8 cellular contexts compared by ENCODE assay signal in the genomic region with DNA sequence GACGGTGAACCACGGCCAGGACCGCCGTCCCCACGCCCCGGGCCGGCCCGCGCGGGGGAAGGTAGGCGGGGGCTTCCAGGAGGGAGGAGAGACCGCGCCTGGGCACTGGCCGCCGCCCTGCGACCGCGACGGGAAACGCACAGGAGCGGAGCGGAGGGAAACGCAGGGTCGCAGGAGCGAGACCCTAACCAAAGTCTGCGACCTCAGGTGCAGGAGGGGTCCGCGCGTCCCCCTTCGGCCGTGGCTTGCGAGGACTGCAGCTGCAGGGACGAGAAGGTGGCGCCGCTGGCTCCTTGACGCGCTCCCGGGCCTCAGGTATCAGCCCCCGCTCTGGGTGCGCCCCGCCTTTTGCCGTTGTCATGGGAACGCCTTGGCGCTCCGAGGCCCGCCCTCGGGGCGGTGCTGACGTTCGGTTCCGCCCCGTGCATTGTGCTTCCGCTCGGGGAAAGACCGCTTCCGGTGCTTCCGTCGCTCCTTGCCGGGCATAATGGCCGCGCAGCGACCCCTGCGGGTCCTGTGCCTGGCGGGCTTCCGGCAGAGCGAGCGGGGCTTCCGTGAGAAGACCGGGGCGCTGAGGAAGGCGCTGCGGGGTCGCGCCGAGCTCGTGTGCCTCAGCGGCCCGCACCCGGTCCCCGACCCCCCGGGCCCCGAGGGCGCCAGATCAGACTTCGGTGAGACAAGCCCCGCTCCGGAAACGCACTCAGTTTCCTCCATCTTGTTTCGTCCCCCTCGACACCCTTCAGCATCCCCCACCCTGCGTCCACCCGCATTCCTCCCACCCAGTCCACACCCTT. TPM values are rescaled to one million over a fixed set of nuclear protein-coding genes. Genes with fewer than 3 reads are reported as not detected.
DNase-seq lines count a peak whose midpoint lies in the region; ATAC-seq lines count a peak whose summit lies in the region.

A gene (plus strand): TSS at position 462 of the 794 bp plus-strand sequence. CDS start 26 bp downstream, at position 488.

- H3K27me3 ChIP-seq in layer of hippocampus (ENCODE audit: control insufficient read depth, insufficient read depth, low read length), result no peaks in the 10 kb centered on the region

- CTCF ChIA-PET in activated CD4-positive, alpha-beta T cell treated with anti-CD3 and anti-CD28 coated beads for 36 hours (lab: Charles Lee), result interaction anchor here (0.8 to 2.2 kb wide), 6 partner anchors 10 to 29 kb away, joined by 3 to 6 read pairs (median 4); a partner anchor contains a TSS

- peak within 1 kb of the TSS; percentile 95 for H3K27ac Mint-ChIP-seq in activated CD4-positive, alpha-beta T cell treated with anti-CD3 and anti-CD28 coated beads for 36 hours

- intact Hi-C loops in activated CD4-positive, alpha-beta T cell treated with anti-CD3 and anti-CD28 coated beads for 36 hours (cut with DNase I, micrococcal nuclease), result loop anchor here (1.0 to 5.0 kb wide), 8 partner anchors 11 to 393 kb away; a partner anchor contains a TSS

- no peaks in the 10 kb centered on the region for H3K9me3 Mint-ChIP-seq in activated CD4-positive, alpha-beta T cell treated with anti-CD3 and anti-CD28 coated beads for 36 hours (ENCODE audit: low read depth)

- H3K4me3 Mint-ChIP-seq in activated CD4-positive, alpha-beta T cell treated with anti-CD3 and anti-CD28 coated beads for 36 hours, result peak within 1 kb of the TSS; percentile 95

- H3K4me1 Mint-ChIP-seq in activated CD4-positive, alpha-beta T cell treated with anti-CD3 and anti-CD28 coated beads for 36 hours, result peaks cover 23% of the 10 kb centered on the region

- peak within 1 kb of the TSS; percentile 90 for H3K27ac ChIP-seq in cingulate gyrus (ENCODE audit: low read depth, low read length)
- H3K27ac ChIP-seq in layer of hippocampus (ENCODE audit: low read depth, low read length), result peak within 1 kb of the TSS; percentile 90

- peak; percentile 32 to 48 for DNase-seq in AML-193 (lab: John Stamatoyannopoulos, UW)
- DNase-seq in NCI-H510A treated with DMSO at 0.1 percent for 48 hours (lab: John Stamatoyannopoulos, UW), result peak; percentile 82
- peak; percentile 99 for DNase-seq in activated CD4-positive, alpha-beta T cell treated with anti-CD3 and anti-CD28 coated beads for 36 hours
- peak; percentile 96 for DNase-seq in stimulated activated CD4-positive, alpha-beta T cell treated with anti-CD3 and anti-CD28 coated beads, Interleukin-1b, Interleukin-23, amount 100 ng/mL, for 48 hours

- POLR2A ChIA-PET in activated CD4-positive, alpha-beta T cell treated with anti-CD3 and anti-CD28 coated beads for 36 hours (lab: Charles Lee), result no interaction called here

- H3K36me3 Mint-ChIP-seq in activated CD4-positive, alpha-beta T cell treated with anti-CD3 and anti-CD28 coated beads for 36 hours (ENCODE audit: low read depth), result peaks cover 26% of the 10 kb centered on the region

- ATAC-seq in GM19035 (IDR thresholded peaks at IDR 0.05; ENCODE audit: unreplicated experiment) (peak; percentile 91), HG03354 (IDR thresholded peaks at IDR 0.05; ENCODE audit: poor library complexity, severe bottlenecking, unreplicated experiment) (peak; percentile 94)
- ATAC-seq in activated CD4-positive, alpha-beta T cell treated with anti-CD3 and anti-CD28 coated beads for 36 hours, result peak; percentile 92

- no peaks in the 10 kb centered on the region for H3K27me3 Mint-ChIP-seq in activated CD4-positive, alpha-beta T cell treated with anti-CD3 and anti-CD28 coated beads for 36 hours

RNA-seq across cellular contexts. Expression of the gene that starts here (rescaled TPM):
- 10 to 100 TPM; 31.4 to 38.6 TPM for total RNA-seq in activated CD4-positive, alpha-beta T cell treated with anti-CD3 and anti-CD28 coated beads for 36 hours

Comparison
In these comparisons a context has a peak if more than half of its experiments do, and no peak if none do; other contexts are left out.
1. Peak in every context shown above with its lines: DNase-seq, ATAC-seq and H3K27ac ChIP-seq.
2. DNase-seq: peak in every context shown above with its lines; median percentile 99 in activated CD4-positive, alpha-beta T cell treated with anti-CD3 and anti-CD28 coated beads for 36 hours; 96 in stimulated activated CD4-positive, alpha-beta T cell treated with anti-CD3 and anti-CD28 coated beads, Interleukin-1b, Interleukin-23, amount 100 ng/mL, for 48 hours; 82 in NCI-H510A treated with DMSO at 0.1 percent for 48 hours; 40 in AML-193.